8 cellular contexts compared by ENCODE assay signal in the genomic region with DNA sequence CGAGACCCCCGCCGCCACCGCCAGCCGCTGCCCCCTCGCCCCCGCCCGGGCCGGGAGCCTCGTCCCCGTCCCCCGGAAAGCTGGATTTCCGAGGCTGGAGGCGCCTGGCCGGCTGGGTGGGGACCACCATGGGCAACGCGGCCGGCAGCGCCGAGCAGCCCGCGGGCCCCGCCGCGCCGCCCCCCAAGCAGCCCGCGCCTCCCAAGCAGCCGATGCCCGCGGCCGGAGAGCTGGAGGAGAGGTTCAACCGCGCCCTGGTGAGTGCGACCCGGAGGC. TPM values are rescaled to one million over a fixed set of nuclear protein-coding genes. Genes with fewer than 3 reads are reported as not detected.
DNase-seq lines count a peak whose midpoint lies in the region; ATAC-seq and TF ChIP-seq lines count a peak whose summit lies in the region.

No MANE protein-coding gene starts in this region.

- 0 to 1% methylated on average over 19 to 36 of the region's 36 CpGs for WGBS in heart right ventricle, 2 donors

- no peak for ATAC-seq in heart right ventricle

- in situ Hi-C loops in ACHN (cut with HindIII; ENCODE audit: low pct_ligation_motif_present, low pct_unique_long_range_greater_than_20kb, low sequenced_read_pairs): no loop called here

- H3K36me3 ChIP-seq in SU-DHL-6 (ENCODE audit: low read length) (no peaks in the 10 kb centered on the region), heart right ventricle (peaks cover 0 to 2% (median 0%) of the 10 kb centered on the region in 9 donors)

- H3K9me3 ChIP-seq in SU-DHL-6 (ENCODE audit: insufficient read depth, low read length): no peaks in the 10 kb centered on the region
- H3K9me3 ChIP-seq in heart right ventricle: no peaks in the 10 kb centered on the region

- intact Hi-C loops in heart right ventricle (cut with DNase I): loop anchor here in 5 of 10 donors (5.0 to 10.0 kb wide), 4 partner anchors 53 to 165 kb away; partner anchors contain the start of gene MAP3K14 (in 1 of the 5)

- peaks cover 50% of the 10 kb centered on the region for H3K79me2 ChIP-seq in SU-DHL-6 (ENCODE audit: insufficient read depth, low read length)

- no peak overlapping the region for H2AFZ ChIP-seq in SU-DHL-6 (ENCODE audit: low read depth, low read length, severe bottlenecking)

- peak overlapping the region; percentile 92 for H3K4me2 ChIP-seq in SU-DHL-6 (ENCODE audit: low read depth, low read length, poor library complexity, severe bottlenecking)

- peaks cover 10 to 68% (median 47%) of the 10 kb centered on the region in 9 donors for H3K4me1 ChIP-seq in heart right ventricle

- peaks cover 60% of the 10 kb centered on the region for H3F3A ChIP-seq in SU-DHL-6 (ENCODE audit: insufficient read depth)

- H3K9me2 ChIP-seq in SU-DHL-6 (replicated peaks; ENCODE audit: insufficient read depth, low read length): no peaks in the 10 kb centered on the region

- no peaks in the 10 kb centered on the region for H4K20me1 ChIP-seq in SU-DHL-6 (ENCODE audit: low read depth, low read length)

- peak overlapping the region; percentile 96 for H3K4me3 ChIP-seq in GM12865 (ENCODE audit: low read depth, low read length)
- peak overlapping the region; percentile 85 for H3K4me3 ChIP-seq in SU-DHL-6 (ENCODE audit: insufficient read depth, low read length, poor library complexity, severe bottlenecking)
- H3K4me3 ChIP-seq in heart right ventricle: peak overlapping the region; percentile 34 to 72 (median 66)
- peak overlapping the region; percentile 48 for H3K4me3 ChIP-seq in skeletal muscle cell (ENCODE audit: low read depth, low read length)

- no peak for TF ChIP-seq CTCF in GM12865 (IDR thresholded peaks at IDR 0.05; ENCODE audit: insufficient read depth, low read depth, low read length, missing control alignments)
- no peak for TF ChIP-seq CTCF in SU-DHL-6 (IDR thresholded peaks at IDR 0.05; ENCODE audit: insufficient read depth, low read length, poor library complexity, severe bottlenecking)
- TF ChIP-seq CTCF in heart right ventricle (IDR thresholded peaks at IDR 0.05): no peak

- H3K27me3 ChIP-seq in SU-DHL-6 (ENCODE audit: low read length): no peaks in the 10 kb centered on the region
- no peaks in the 10 kb centered on the region for H3K27me3 ChIP-seq in heart right ventricle

- H3K27ac ChIP-seq in SU-DHL-6 (ENCODE audit: low read depth, low read length) (peak overlapping the region; percentile 99), heart right ventricle (peak overlapping the region in 8 of 10 donors; percentile 39 to 91 (median 77))

- H3K9ac ChIP-seq in SU-DHL-6 (ENCODE audit: low read length): peak overlapping the region; percentile 98

- no peak for DNase-seq in GM12865 (ENCODE audit: low read depth)
- peak in 1 of 2 donors; percentile 29 for DNase-seq in heart right ventricle
- DNase-seq in skeletal muscle cell (ENCODE audit: low read depth): no peak
- DNase-seq in NCI-H2196 (lab: John Stamatoyannopoulos, UW; ENCODE audit: unreplicated experiment): no peak
- no peak for DNase-seq in NCI-H1092 (lab: John Stamatoyannopoulos, UW)
- no peak for DNase-seq in HuH-7 (ENCODE audit: low spot score)
- DNase-seq in ACHN: no peak

RNA-seq across cellular contexts. Expression of gene FMNL1, which starts 0.2 kb away (rescaled TPM):
- 10 to 100 TPM in 5 of 10 donors, 1 to 10 TPM in 5; 6.3 to 28.7 (median 9.8) TPM for total RNA-seq in heart right ventricle
- 10 to 100 TPM in 1 of 2 donors, 1 to 10 TPM in 1; 5.3 to 11.1 TPM for polyA plus RNA-seq in heart right ventricle

RNA-seq across cellular contexts. Expression of gene SPATA32, which starts 40.0 kb away (rescaled TPM):
- under 1 TPM in 2 of 10 donors, not detected in 8; 0.13 to 0.16 TPM for total RNA-seq in heart right ventricle
- not detected for polyA plus RNA-seq in heart right ventricle
